8 cellular contexts compared by ENCODE assay signal in genomic region chr17:63930951-63931575, GRCh38.
DNase-seq lines count a peak whose midpoint lies in the region; FAIRE-seq and TF ChIP-seq lines count a peak whose summit lies in the region.

No MANE protein-coding gene starts in this region.

- peak; percentile 83 for FAIRE-seq in GM18507 (lab: Jason Lieb, UNC)
- FAIRE-seq in D721Med (lab: Jason Lieb, UNC), result no peak

- TF ChIP-seq CTCF in brain microvascular endothelial cell (IDR thresholded peaks at IDR 0.05; ENCODE audit: low read depth, low read length, missing control alignments), result no peak
- no peak for TF ChIP-seq CTCF in D721Med (IDR thresholded peaks at IDR 0.05; ENCODE audit: insufficient read depth, missing control alignments)

- no peaks in the 10 kb centered on the region for H3K27me3 ChIP-seq in brain microvascular endothelial cell (replicated peaks)

- no peak overlapping the region for H3K4me3 ChIP-seq in brain microvascular endothelial cell (ENCODE audit: low read depth, low read length)

- no peak for DNase-seq in GM18507 (ENCODE audit: extremely low spot score, insufficient read length, low read depth)
- peak; percentile 48 to 58 for DNase-seq in Kasumi-1 (lab: John Stamatoyannopoulos, UW)
- DNase-seq in activated T-cell treated with anti-CD3 and anti-CD28 coated beads, Interleukin-2, amount 50 U/mL, for 1 hour, result peak; percentile 61
- DNase-seq in hepatic stellate cell (ENCODE audit: low spot score), result peak; percentile 56
- DNase-seq in stimulated activated CD8-positive, alpha-beta memory T cell treated with anti-CD3 and anti-CD28 coated beads, Interleukin-12 subunit alpha, Interleukin-12 subunit beta, amount 100 ng/mL, for 4 hours (ENCODE audit: low read depth), result peak; percentile 35
- no peak for DNase-seq in brain microvascular endothelial cell
- DNase-seq in D721Med (ENCODE audit: insufficient read length, low spot score), result no peak
- no peak for DNase-seq in OCI-M2 (lab: John Stamatoyannopoulos, UW; ENCODE audit: unreplicated experiment)

- no peak overlapping the region for H3K27ac ChIP-seq in brain microvascular endothelial cell

- in situ Hi-C loops in brain microvascular endothelial cell (cut with HindIII; ENCODE audit: low pct_ligation_motif_present, low sequenced_read_pairs), result no loop called here

- H3K36me3 ChIP-seq in brain microvascular endothelial cell (replicated peaks), result no peaks in the 10 kb centered on the region

Comparison
In these comparisons a context has a peak if more than half of its experiments do, and no peak if none do; other contexts are left out.
1. DNase-seq: peak in Kasumi-1 (2 of 2), activated T-cell treated with anti-CD3 and anti-CD28 coated beads, Interleukin-2, amount 50 U/mL, for 1 hour (single experiment), hepatic stellate cell (single experiment) and stimulated activated CD8-positive, alpha-beta memory T cell treated with anti-CD3 and anti-CD28 coated beads, Interleukin-12 subunit alpha, Interleukin-12 subunit beta, amount 100 ng/mL, for 4 hours (single experiment); none in GM18507 (single experiment), brain microvascular endothelial cell (single experiment), D721Med (single experiment) and OCI-M2 (single experiment).